ENCODE assay signal across 1 cellular context in genomic region chrX:2682582-2683177, GRCh38.
TF ChIP-seq lines count a peak whose summit lies in the region.

No MANE protein-coding gene starts in this region.

TF ChIP-seq in HEK293, 187 proteins besides CTCF, POLR2A, EP300 and RAD21 (continued from another document):
- TF ChIP-seq, protein P1, sequence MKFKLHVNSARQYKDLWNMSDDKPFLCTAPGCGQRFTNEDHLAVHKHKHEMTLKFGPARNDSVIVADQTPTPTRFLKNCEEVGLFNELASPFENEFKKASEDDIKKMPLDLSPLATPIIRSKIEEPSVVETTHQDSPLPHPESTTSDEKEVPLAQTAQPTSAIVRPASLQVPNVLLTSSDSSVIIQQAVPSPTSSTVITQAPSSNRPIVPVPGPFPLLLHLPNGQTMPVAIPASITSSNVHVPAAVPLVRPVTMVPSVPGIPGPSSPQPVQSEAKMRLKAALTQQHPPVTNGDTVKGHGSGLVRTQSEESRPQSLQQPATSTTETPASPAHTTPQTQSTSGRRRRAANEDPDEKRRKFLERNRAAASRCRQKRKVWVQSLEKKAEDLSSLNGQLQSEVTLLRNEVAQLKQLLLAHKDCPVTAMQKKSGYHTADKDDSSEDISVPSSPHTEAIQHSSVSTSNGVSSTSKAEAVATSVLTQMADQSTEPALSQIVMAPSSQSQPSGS (tag by site-specific recombination; IDR thresholded peaks at IDR 0.05; ENCODE audit: low read depth), result no peak
- TF ChIP-seq ZNF501 (tag by site-specific recombination; IDR thresholded peaks at IDR 0.05) (no peak), ZNF488 (tag by site-specific recombination; IDR thresholded peaks at IDR 0.05) (no peak), OSR2 (tag by site-specific recombination; IDR thresholded peaks at IDR 0.05) (peak; percentile 94), KLF1 (tag by site-specific recombination; IDR thresholded peaks at IDR 0.05) (peak; percentile 46; the same call in 1 of the 2 replicates), ZNF561 (tag by site-specific recombination; IDR thresholded peaks at IDR 0.05; ENCODE audit: borderline replicate concordance) (0 out of 2 replicates have a peak, but pooled peaks have one; percentile 65), WT1 (tag by site-specific recombination; IDR thresholded peaks at IDR 0.05) (peak; percentile 99), ZNF121 (tag by site-specific recombination; IDR thresholded peaks at IDR 0.05) (peak; percentile 98), GLI4 (tag by site-specific recombination; IDR thresholded peaks at IDR 0.05) (no peak), ZNF610 (tag by site-specific recombination; IDR thresholded peaks at IDR 0.05; ENCODE audit: borderline replicate concordance) (0 out of 2 replicates have a peak, but pooled peaks have one; percentile 51), IKZF3 (tag by site-specific recombination; IDR thresholded peaks at IDR 0.05) (0 out of 2 replicates have a peak, but pooled peaks have one; percentile 37), GLI2 (tag by site-specific recombination; IDR thresholded peaks at IDR 0.05; ENCODE audit: borderline replicate concordance, low read depth) (peak; percentile 69; the same call in 1 of the 2 replicates), ZBTB8A (tag by site-specific recombination; IDR thresholded peaks at IDR 0.05) (0 out of 2 replicates have a peak, but pooled peaks have one; percentile 17), ZNF596 (tag by site-specific recombination; IDR thresholded peaks at IDR 0.05) (0 out of 2 replicates have a peak, but pooled peaks have one; percentile 37), ZNF132 (tag by site-specific recombination; IDR thresholded peaks at IDR 0.05; ENCODE audit: borderline replicate concordance) (no peak), SP3 (tag by site-specific recombination; IDR thresholded peaks at IDR 0.05) (no peak)
- TF ChIP-seq, protein P2, sequence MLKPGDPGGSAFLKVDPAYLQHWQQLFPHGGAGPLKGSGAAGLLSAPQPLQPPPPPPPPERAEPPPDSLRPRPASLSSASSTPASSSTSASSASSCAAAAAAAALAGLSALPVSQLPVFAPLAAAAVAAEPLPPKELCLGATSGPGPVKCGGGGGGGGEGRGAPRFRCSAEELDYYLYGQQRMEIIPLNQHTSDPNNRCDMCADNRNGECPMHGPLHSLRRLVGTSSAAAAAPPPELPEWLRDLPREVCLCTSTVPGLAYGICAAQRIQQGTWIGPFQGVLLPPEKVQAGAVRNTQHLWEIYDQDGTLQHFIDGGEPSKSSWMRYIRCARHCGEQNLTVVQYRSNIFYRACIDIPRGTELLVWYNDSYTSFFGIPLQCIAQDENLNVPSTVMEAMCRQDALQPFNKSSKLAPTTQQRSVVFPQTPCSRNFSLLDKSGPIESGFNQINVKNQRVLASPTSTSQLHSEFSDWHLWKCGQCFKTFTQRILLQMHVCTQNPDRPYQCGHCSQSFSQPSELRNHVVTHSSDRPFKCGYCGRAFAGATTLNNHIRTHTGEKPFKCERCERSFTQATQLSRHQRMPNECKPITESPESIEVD (tag by site-specific recombination; IDR thresholded peaks at IDR 0.05), result peak; percentile 90
- TF ChIP-seq, protein P3, sequence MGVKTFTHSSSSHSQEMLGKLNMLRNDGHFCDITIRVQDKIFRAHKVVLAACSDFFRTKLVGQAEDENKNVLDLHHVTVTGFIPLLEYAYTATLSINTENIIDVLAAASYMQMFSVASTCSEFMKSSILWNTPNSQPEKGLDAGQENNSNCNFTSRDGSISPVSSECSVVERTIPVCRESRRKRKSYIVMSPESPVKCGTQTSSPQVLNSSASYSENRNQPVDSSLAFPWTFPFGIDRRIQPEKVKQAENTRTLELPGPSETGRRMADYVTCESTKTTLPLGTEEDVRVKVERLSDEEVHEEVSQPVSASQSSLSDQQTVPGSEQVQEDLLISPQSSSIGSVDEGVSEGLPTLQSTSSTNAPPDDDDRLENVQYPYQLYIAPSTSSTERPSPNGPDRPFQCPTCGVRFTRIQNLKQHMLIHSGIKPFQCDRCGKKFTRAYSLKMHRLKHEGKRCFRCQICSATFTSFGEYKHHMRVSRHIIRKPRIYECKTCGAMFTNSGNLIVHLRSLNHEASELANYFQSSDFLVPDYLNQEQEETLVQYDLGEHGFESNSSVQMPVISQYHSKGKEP (tag by site-specific recombination; IDR thresholded peaks at IDR 0.05), result peak; percentile 24; the same call in 1 of the 2 replicates
- TF ChIP-seq, protein P4, sequence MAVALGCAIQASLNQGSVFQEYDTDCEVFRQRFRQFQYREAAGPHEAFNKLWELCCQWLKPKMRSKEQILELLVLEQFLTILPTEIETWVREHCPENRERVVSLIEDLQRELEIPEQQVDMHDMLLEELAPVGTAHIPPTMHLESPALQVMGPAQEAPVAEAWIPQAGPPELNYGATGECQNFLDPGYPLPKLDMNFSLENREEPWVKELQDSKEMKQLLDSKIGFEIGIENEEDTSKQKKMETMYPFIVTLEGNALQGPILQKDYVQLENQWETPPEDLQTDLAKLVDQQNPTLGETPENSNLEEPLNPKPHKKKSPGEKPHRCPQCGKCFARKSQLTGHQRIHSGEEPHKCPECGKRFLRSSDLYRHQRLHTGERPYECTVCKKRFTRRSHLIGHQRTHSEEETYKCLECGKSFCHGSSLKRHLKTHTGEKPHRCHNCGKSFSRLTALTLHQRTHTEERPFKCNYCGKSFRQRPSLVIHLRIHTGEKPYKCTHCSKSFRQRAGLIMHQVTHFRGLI (tag by site-specific recombination; IDR thresholded peaks at IDR 0.05), result peak; percentile 26; the same call in 1 of the 2 replicates
